In the genomic region with DNA sequence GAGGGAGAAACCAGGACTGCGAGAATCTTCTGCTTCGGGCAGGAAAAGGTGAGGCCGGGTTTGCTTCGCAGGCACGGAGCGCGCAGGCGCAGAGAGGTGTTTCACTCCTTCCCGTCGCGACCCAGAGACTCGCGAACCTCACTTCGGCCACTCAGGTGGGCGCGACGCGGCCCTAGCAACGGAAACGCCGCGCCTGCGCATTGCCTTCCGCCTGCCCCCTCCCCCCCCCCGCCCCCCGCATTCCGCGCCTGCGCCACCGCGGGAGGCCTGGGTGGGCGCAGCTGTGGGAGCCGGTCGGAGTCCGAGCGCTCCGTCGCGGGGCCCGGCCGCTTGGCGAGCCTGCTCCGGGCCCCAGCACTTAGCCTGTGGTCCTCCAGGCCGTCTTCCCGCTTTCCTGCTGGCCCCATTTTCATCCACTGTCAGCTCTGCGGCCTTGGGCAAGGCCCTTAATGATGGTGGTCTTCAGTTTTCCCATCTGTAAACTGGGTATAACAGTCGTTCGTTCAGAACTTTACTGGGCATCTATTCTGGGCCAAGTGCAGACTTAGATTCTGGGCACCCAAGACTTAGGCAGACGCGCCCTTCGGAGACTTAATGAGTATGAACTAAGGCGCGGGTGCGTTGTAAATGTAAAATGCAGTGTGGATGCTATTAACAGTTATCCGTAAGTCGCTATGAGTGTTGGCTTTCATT, we compare ENCODE assay signal across 8 cellular contexts.
DNase-seq lines count a peak whose midpoint lies in the region; ATAC-seq and TF ChIP-seq lines count a peak whose summit lies in the region.

No MANE protein-coding gene starts in this region.

- WGBS in prostate gland: 23% methylated on average over 44 of the region's 56 CpGs

- no peaks in the 10 kb centered on the region for H3K36me3 ChIP-seq in cardiac muscle cell
- H3K36me3 ChIP-seq in prostate gland: no peaks in the 10 kb centered on the region
- H3K36me3 ChIP-seq in upper lobe of right lung: no peaks in the 10 kb centered on the region

- TF ChIP-seq CTCF in cardiac muscle cell (IDR thresholded peaks at IDR 0.05; ENCODE audit: low read depth, low read length): no peak
- TF ChIP-seq CTCF in prostate gland (IDR thresholded peaks at IDR 0.05): no peak
- TF ChIP-seq CTCF in upper lobe of right lung (IDR thresholded peaks at IDR 0.05): no peak

- H3K4me1 ChIP-seq in cardiac muscle cell (ENCODE audit: low read depth) (no peaks in the 10 kb centered on the region), prostate gland (replicated peaks) (no peaks in the 10 kb centered on the region), upper lobe of right lung (no peaks in the 10 kb centered on the region)

- intact Hi-C loops in prostate gland (cut with DNase I) (loop anchor here (10.0 kb wide), 1 partner anchor 143 kb away; no protein-coding TSS in a partner anchor), upper lobe of right lung (cut with DNase I) (no loop called here)

- DNase-seq in NCI-H524 (lab: John Stamatoyannopoulos, UW) (peak; percentile 69 to 84), activated gamma-delta T cell (lab: John Stamatoyannopoulos, UW) (peak; percentile 32), cardiac muscle cell (ENCODE audit: low read depth in 1 of 2, low spot score in 1 of 2) (peak; percentile 68 to 92), prostate gland (ENCODE audit: low spot score) (peak; percentile 55), upper lobe of right lung (peak; percentile 90), Kasumi-1 (lab: John Stamatoyannopoulos, UW) (no peak), HuH-7 (ENCODE audit: low spot score) (no peak), OCI-M1 (lab: John Stamatoyannopoulos, UW) (no peak)

- no peak for TF ChIP-seq POLR2A in prostate gland (IDR thresholded peaks at IDR 0.05)

- H3K9me3 ChIP-seq in cardiac muscle cell (ENCODE audit: low read depth) (no peaks in the 10 kb centered on the region), prostate gland (no peaks in the 10 kb centered on the region), upper lobe of right lung (no peaks in the 10 kb centered on the region)

- H3K4me3 ChIP-seq in cardiac muscle cell (peak overlapping the region; percentile 41), prostate gland (peak overlapping the region; percentile 28 to 35), upper lobe of right lung (peak overlapping the region; percentile 48)

- H3K27ac ChIP-seq in cardiac muscle cell (no peak overlapping the region), prostate gland (no peak overlapping the region), upper lobe of right lung (no peak overlapping the region)

- H3K27me3 ChIP-seq in cardiac muscle cell: peaks cover 25% of the 10 kb centered on the region
- H3K27me3 ChIP-seq in prostate gland (replicated peaks; ENCODE audit: insufficient read depth): no peaks in the 10 kb centered on the region
- H3K27me3 ChIP-seq in upper lobe of right lung: peaks cover 12% of the 10 kb centered on the region

- peak; percentile 81 for ATAC-seq in upper lobe of right lung

Comparison
In these comparisons a context has a peak if more than half of its experiments do, and no peak if none do; other contexts are left out.
1. DNase-seq: peak in NCI-H524 (2 of 2), activated gamma-delta T cell (single experiment), cardiac muscle cell (2 of 2), prostate gland (single experiment) and upper lobe of right lung (single experiment); none in Kasumi-1 (0 of 2), HuH-7 (single experiment) and OCI-M1 (single experiment).
2. Peak in every context shown above with its lines, with median percentiles within 50 percentile points of each other: H3K4me3 ChIP-seq.